Comparison of ENCODE assay signal across 8 cellular contexts in the genomic region with DNA sequence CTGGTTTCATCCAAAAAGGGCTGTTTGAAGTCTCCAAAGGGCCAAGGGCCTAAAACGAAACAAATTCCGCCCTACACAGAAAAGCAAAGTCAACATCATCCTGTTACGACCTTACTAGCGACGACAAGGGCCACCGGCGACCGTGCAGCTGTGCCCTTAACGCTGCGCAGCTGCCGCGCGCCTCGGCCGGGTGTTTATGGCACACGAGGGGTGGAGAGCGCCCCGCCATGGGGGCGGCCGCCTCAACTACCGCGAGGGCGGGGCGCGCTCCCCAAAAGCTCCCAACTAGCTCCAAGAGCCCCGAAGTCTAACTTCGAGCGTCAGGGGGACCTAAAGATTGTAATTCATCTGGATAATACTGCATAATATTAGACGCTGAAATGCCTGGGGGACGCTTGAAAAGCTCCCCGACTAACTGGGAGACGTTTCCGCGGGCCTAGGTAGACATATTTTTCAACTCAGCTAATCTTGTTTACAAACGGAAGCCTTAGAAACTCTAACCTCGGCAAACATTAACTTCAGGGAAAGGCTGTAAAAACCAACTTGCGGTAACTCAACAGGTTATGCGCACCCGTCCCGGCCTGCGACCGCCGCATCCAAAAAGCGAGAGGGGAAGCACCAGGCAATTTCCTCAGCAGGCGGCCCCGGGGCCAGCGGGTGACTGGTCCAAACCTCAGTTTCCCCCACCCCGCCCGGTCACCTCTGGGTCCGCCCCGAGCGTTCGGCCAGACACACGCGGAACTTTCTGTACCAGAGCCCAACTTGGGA. TPM values are rescaled to one million over a fixed set of nuclear protein-coding genes. Genes with fewer than 3 reads are reported as not detected.
DNase-seq lines count a peak whose midpoint lies in the region; ATAC-seq and TF ChIP-seq lines count a peak whose summit lies in the region.

No MANE protein-coding gene starts in this region.

- DNase-seq in ACHN = peak; percentile 77
- peak; percentile 40 for DNase-seq in NCI-H2227 (lab: John Stamatoyannopoulos, UW; ENCODE audit: unreplicated experiment)
- DNase-seq in activated CD4-positive, alpha-beta T cell treated with anti-CD3 and anti-CD28 coated beads, Interleukin-2, amount 10 ng/mL, durations not matched to agents 7 days and 5 days = peak; percentile 85
- peak; percentile 8 to 77 (median 62) for DNase-seq in dorsolateral prefrontal cortex
- DNase-seq in lung microvascular endothelial cell (ENCODE audit: low read depth in 2 of 2) = peak; percentile 62 to 71
- DNase-seq in stimulated activated CD8-positive, alpha-beta memory T cell treated with anti-CD3 and anti-CD28 coated beads, Interleukin-12 subunit alpha, Interleukin-12 subunit beta, amount 100 ng/mL, for 24 hours (ENCODE audit: extremely low read depth) = peak; percentile 55

- POLR2A ChIA-PET in activated CD4-positive, alpha-beta T cell treated with anti-CD3 and anti-CD28 coated beads, Interleukin-2, amount 10 ng/mL, durations not matched to agents 7 days and 5 days (lab: Charles Lee) = interaction anchor here (0.5 to 0.6 kb wide), 3 partner anchors 30 to 138 kb away, joined by 3 read pairs; no protein-coding TSS in a partner anchor

- in situ Hi-C loops in ACHN (cut with HindIII; ENCODE audit: low pct_ligation_motif_present, low pct_unique_long_range_greater_than_20kb, low sequenced_read_pairs) = no loop called here

- H3K4me1 Mint-ChIP-seq in activated CD4-positive, alpha-beta T cell treated with anti-CD3 and anti-CD28 coated beads, Interleukin-2, amount 10 ng/mL, durations not matched to agents 7 days and 5 days = peaks cover 77% of the 10 kb centered on the region

- H3K9me3 Mint-ChIP-seq in activated CD4-positive, alpha-beta T cell treated with anti-CD3 and anti-CD28 coated beads, Interleukin-2, amount 10 ng/mL, durations not matched to agents 7 days and 5 days = peaks cover 3% of the 10 kb centered on the region

- H3K36me3 Mint-ChIP-seq in activated CD4-positive, alpha-beta T cell treated with anti-CD3 and anti-CD28 coated beads, Interleukin-2, amount 10 ng/mL, durations not matched to agents 7 days and 5 days (ENCODE audit: low read depth) = peaks cover 59% of the 10 kb centered on the region

- CTCF ChIA-PET in activated CD4-positive, alpha-beta T cell treated with anti-CD3 and anti-CD28 coated beads, Interleukin-2, amount 10 ng/mL, durations not matched to agents 7 days and 5 days (lab: Charles Lee) = interaction anchor here (0.9 to 2.2 kb wide), 3 partner anchors 12 to 58 kb away, joined by 3 to 9 read pairs (median 3); no protein-coding TSS in a partner anchor

- ATAC-seq in GM18517 (IDR thresholded peaks at IDR 0.05; ENCODE audit: unreplicated experiment) (peak; percentile 66), HG03060 (IDR thresholded peaks at IDR 0.05; ENCODE audit: low read depth, unreplicated experiment) (peak; percentile 40)

- H3K4me3 ChIP-seq in dorsolateral prefrontal cortex = peak overlapping the region; percentile 66 to 97 (median 82)

- peak overlapping the region; percentile 99 for H3K4me3 Mint-ChIP-seq in activated CD4-positive, alpha-beta T cell treated with anti-CD3 and anti-CD28 coated beads, Interleukin-2, amount 10 ng/mL, durations not matched to agents 7 days and 5 days

- intact Hi-C loops in dorsolateral prefrontal cortex (cut with DNase I) = loop anchor here (2.0 to 5.0 kb wide), 3 partner anchors 25 to 105 kb away; a partner anchor contains a TSS

- peak in 51 of 56 donors; percentile 13 to 65 (median 41) for TF ChIP-seq CTCF in dorsolateral prefrontal cortex (IDR thresholded peaks at IDR 0.05 in 54 of 56, conservative IDR thresholded peaks at IDR 0.05 in 2 of 56; ENCODE audit: low read depth in 1 of 56, partially characterized antibody in 56 of 56)

- H3K27me3 ChIP-seq in dorsolateral prefrontal cortex = peaks cover 0 to 6% (median 0%) of the 10 kb centered on the region in 45 donors

- H3K27ac ChIP-seq in dorsolateral prefrontal cortex = peak overlapping the region; percentile 45 to 99 (median 92)

- peak overlapping the region; percentile 97 for H3K27ac Mint-ChIP-seq in activated CD4-positive, alpha-beta T cell treated with anti-CD3 and anti-CD28 coated beads, Interleukin-2, amount 10 ng/mL, durations not matched to agents 7 days and 5 days

- H3K27me3 Mint-ChIP-seq in activated CD4-positive, alpha-beta T cell treated with anti-CD3 and anti-CD28 coated beads, Interleukin-2, amount 10 ng/mL, durations not matched to agents 7 days and 5 days = no peaks in the 10 kb centered on the region

RNA-seq across cellular contexts. Expression of a gene that starts 0.7 kb away (rescaled TPM):
- 100 to 1,000 TPM; 489 to 694 TPM for total RNA-seq in activated CD4-positive, alpha-beta T cell treated with anti-CD3 and anti-CD28 coated beads, Interleukin-2, amount 10 ng/mL, durations not matched to agents 7 days and 5 days
- total RNA-seq in dorsolateral prefrontal cortex (100 to 1,000 TPM in 9 of 120 experiments, 10 to 100 TPM in 111; 31.8 to 163 (median 68.8) TPM), lung microvascular endothelial cell (169 and 269 TPM in 2 replicates)

Comparison
In these comparisons a context has a peak if more than half of its experiments do, and no peak if none do; other contexts are left out.
1. Peak in every context shown above with its lines: DNase-seq, ATAC-seq, H3K4me3 ChIP-seq and H3K27ac ChIP-seq.